13 cellular contexts compared by ENCODE assay signal in the genomic region with DNA sequence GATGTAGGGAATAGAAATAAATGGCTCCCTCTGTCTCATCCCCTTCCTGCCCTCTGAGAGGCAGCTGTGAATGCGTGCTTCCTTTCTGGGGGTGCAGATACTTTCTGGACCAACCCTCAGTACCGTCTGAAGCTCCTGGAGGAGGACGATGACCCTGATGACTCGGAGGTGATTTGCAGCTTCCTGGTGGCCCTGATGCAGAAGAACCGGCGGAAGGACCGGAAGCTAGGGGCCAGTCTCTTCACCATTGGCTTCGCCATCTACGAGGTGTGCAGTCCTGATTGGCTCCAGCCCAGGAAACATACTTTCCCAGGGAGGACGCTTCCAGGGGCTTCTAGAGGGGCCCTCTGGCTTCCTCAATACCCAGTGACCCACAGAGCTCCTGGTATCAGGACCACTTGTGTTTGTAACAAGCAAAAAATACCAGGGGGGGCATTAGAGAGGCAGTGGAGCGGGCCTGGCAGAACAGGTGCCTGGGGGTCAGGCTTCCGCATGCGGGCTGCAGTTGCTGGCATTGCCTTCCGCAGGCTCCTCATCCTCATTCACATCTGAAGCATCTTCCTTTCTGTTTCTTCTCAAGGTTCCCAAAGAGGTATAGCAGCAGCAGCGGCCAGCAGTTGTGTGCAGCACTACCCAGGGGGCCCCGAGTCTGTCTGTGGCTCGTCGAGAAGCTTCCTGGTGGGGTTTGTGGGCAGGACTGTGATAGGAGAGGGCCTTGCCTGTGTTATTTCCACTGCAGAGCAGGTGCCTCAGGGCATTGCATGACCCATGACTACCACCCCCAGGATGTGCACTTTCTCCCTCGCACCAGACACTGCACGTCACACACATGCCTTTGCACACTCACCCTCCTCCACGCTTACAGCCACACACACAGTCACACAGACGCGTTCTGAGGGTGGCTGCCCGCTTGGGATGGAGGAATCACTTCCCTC. TPM values are rescaled to one million over a fixed set of nuclear protein-coding genes. Genes with fewer than 3 reads are reported as not detected.
DNase-seq lines count a peak whose midpoint lies in the region; ATAC-seq and TF ChIP-seq lines count a peak whose summit lies in the region.
"Had no signal": no experiment of that assay in that cellular context is flagged by ENCODE, and none has a peak within 500 bp of the region (broad histone marks: within the 10 kb centered on the region; RNA-seq: fewer than 3 reads in every experiment).

No MANE protein-coding gene starts in this region.

- H3K27me3 ChIP-seq in BLaER1, result no peaks in the 10 kb centered on the region
- no peaks in the 10 kb centered on the region for H3K27me3 ChIP-seq in layer of hippocampus (ENCODE audit: control insufficient read depth, insufficient read depth, low read length)

- H3K4me2 ChIP-seq in BLaER1, result peak overlapping the region; percentile 93

- H3K27ac ChIP-seq in BLaER1, result peak overlapping the region; percentile 88
- peak overlapping the region; percentile 96 for H3K27ac ChIP-seq in layer of hippocampus (ENCODE audit: low read depth, low read length)
- H3K27ac ChIP-seq: GM23248 had no signal

- H3K9me3 Mint-ChIP-seq in chondrocyte (ENCODE audit: low read depth), result no peaks in the 10 kb centered on the region
- H3K9me3 Mint-ChIP-seq: CD4-positive, CD25-positive, alpha-beta regulatory T cell; stimulated activated naive CD8-positive, alpha-beta T cell treated with anti-CD3 and anti-CD28 coated beads, Interleukin-15, Interleukin-2, amounts not matched to agents 100 ng/mL and 50 ng/mL, for 24 hours had no signal

- H3K27me3 Mint-ChIP-seq in chondrocyte (ENCODE audit: low read depth), result no peaks in the 10 kb centered on the region
- H3K27me3 Mint-ChIP-seq: CD4-positive, CD25-positive, alpha-beta regulatory T cell; stimulated activated naive CD8-positive, alpha-beta T cell treated with anti-CD3 and anti-CD28 coated beads, Interleukin-15, Interleukin-2, amounts not matched to agents 100 ng/mL and 50 ng/mL, for 24 hours had no signal

- peak overlapping the region; percentile 65 for H3K4me3 ChIP-seq in BLaER1
- H3K4me3 ChIP-seq: GM23248 had no signal

- H3K4me1 ChIP-seq in BLaER1, result peaks cover 58% of the 10 kb centered on the region

- H3K9ac ChIP-seq in BLaER1, result peak overlapping the region; percentile 75
- H3K9ac ChIP-seq: GM23248 had no signal

- H4K20me1 ChIP-seq in BLaER1, result no peaks in the 10 kb centered on the region

- no peaks in the 10 kb centered on the region for H3K9me3 ChIP-seq in BLaER1

- ATAC-seq in HG03565 (IDR thresholded peaks at IDR 0.05; ENCODE audit: unreplicated experiment) (no peak), GM18870 (IDR thresholded peaks at IDR 0.05; ENCODE audit: unreplicated experiment) (no peak)

- peak; percentile 59 for DNase-seq in GM13976 (ENCODE audit: low spot score)
- peak; percentile 59 for DNase-seq in UCSD-AML1 (lab: John Stamatoyannopoulos, UW; ENCODE audit: unreplicated experiment)
- DNase-seq in NCI-H1930 (lab: John Stamatoyannopoulos, UW), result no peak
- no peak for DNase-seq in chondrocyte (ENCODE audit: low spot score)
- DNase-seq: GM23248, T-helper 9 cell had no signal

- no peaks in the 10 kb centered on the region for H3K4me1 Mint-ChIP-seq in chondrocyte (ENCODE audit: low read depth)
- H3K4me1 Mint-ChIP-seq: CD4-positive, CD25-positive, alpha-beta regulatory T cell had no signal

- peaks cover 2% of the 10 kb centered on the region for H3K36me3 Mint-ChIP-seq in chondrocyte (ENCODE audit: low read depth)

- no peak overlapping the region for H3K27ac Mint-ChIP-seq in chondrocyte (ENCODE audit: unreplicated experiment)
- H3K27ac Mint-ChIP-seq: stimulated activated naive CD8-positive, alpha-beta T cell treated with anti-CD3 and anti-CD28 coated beads, Interleukin-15, Interleukin-2, amounts not matched to agents 100 ng/mL and 50 ng/mL, for 24 hours had no signal

- in situ Hi-C loops in GM13976 (cut with MboI; ENCODE audit: low sequenced_read_pairs, unreplicated experiment), result no loop called here

- peaks cover 29% of the 10 kb centered on the region for H3K36me3 ChIP-seq in BLaER1

- H3K4me3 Mint-ChIP-seq in chondrocyte (ENCODE audit: unreplicated experiment), result no peak overlapping the region
- H3K4me3 Mint-ChIP-seq: stimulated activated naive CD8-positive, alpha-beta T cell treated with anti-CD3 and anti-CD28 coated beads, Interleukin-15, Interleukin-2, amounts not matched to agents 100 ng/mL and 50 ng/mL, for 24 hours had no signal

- no peak for TF ChIP-seq CTCF in GM13976 (IDR thresholded peaks at IDR 0.05; ENCODE audit: borderline replicate concordance, control extremely low read depth, extremely low read depth, insufficient read depth, missing control alignments)
- TF ChIP-seq CTCF in chondrocyte (IDR thresholded peaks at IDR 0.05), result no peak

RNA-seq across cellular contexts. Expression of gene CAPN3, which starts 42.5 kb away (rescaled TPM):
- total RNA-seq in chondrocyte, result 2.8 to 3.3 TPM (median 3.2 TPM) in 3 replicates
- total RNA-seq: RPMI7951 had no signal

Comparison
In these comparisons a context has a peak if more than half of its experiments do, and no peak if none do; other contexts are left out.
1. DNase-seq: peak in GM13976 (single experiment) and UCSD-AML1 (single experiment); none in NCI-H1930 (0 of 2) and chondrocyte (single experiment).